In the genomic region with DNA sequence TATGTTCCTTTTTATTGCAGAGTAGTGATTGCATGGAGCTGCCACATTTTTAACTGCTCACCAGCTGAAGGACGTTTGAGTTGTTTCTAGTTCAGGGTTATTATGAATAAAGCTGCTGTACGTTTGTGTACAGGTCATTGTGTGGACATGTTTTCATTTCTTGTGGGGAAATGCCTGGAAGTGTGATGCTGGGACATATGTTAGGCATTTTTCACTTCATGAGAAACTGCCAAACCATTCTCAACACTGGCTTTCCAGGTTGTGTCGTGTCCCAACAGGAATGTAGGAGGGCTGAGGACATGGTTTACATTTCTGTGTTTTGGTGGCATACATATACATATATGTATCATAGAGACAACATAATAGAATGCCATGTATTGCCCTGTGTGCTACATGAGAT, we compare ENCODE assay signal across 18 cellular contexts.
"Had no signal": no experiment of that assay in that cellular context is flagged by ENCODE, and none has a peak within 500 bp of the region (broad histone marks: within the 10 kb centered on the region; RNA-seq: fewer than 3 reads in every experiment).

No MANE protein-coding gene starts in this region.

- ATAC-seq: left colon; left ventricle myocardium superior; naive thymus-derived CD4-positive, alpha-beta T cell had no signal

- H3K4me1 ChIP-seq: upper lobe of left lung had no signal

- H3K4me1 Mint-ChIP-seq: immature natural killer cell, nephron progenitor cell had no signal

- H3K36me3 ChIP-seq: neutrophil, sigmoid colon, upper lobe of left lung, vagina had no signal

- FAIRE-seq: endometrium had no signal

- H3K27ac ChIP-seq: epithelial cell of prostate, neutrophil, sigmoid colon, skin epidermis, upper lobe of left lung, vagina had no signal

- H3K9me3 Mint-ChIP-seq: immature natural killer cell, nephron progenitor cell had no signal

- H3K36me3 Mint-ChIP-seq: immature natural killer cell; naive thymus-derived CD4-positive, alpha-beta T cell had no signal

- H3K27me3 ChIP-seq: neutrophil, sigmoid colon, upper lobe of left lung, vagina had no signal

- H3K4me3 Mint-ChIP-seq: immature natural killer cell; naive thymus-derived CD4-positive, alpha-beta T cell; nephron progenitor cell had no signal

- H3K4me3 ChIP-seq: lung, sigmoid colon, skin epidermis, upper lobe of left lung, vagina had no signal

- H3K27ac Mint-ChIP-seq: immature natural killer cell; naive thymus-derived CD4-positive, alpha-beta T cell; nephron progenitor cell had no signal

- DNase-seq: central memory CD4-positive, alpha-beta T cell; effector memory CD4-positive, alpha-beta T cell; immature natural killer cell; left colon; left ventricle myocardium superior; mesendoderm; naive thymus-derived CD4-positive, alpha-beta T cell; nephron progenitor cell; sigmoid colon; stimulated activated CD4-positive, alpha-beta T cell treated with anti-CD3 and anti-CD28 coated beads, Interleukin-2, amount 100 ng/mL, for 24 hours; stimulated activated naive CD4-positive, alpha-beta T cell; upper lobe of left lung had no signal

- H3K9me3 ChIP-seq: neutrophil, sigmoid colon, upper lobe of left lung, vagina had no signal
